19 cellular contexts compared by ENCODE assay signal in genomic region chr10:52357986-52358385, GRCh38. TPM values are rescaled to one million over a fixed set of nuclear protein-coding genes. Genes with fewer than 3 reads are reported as not detected.
"Had no signal": no experiment of that assay in that cellular context is flagged by ENCODE, and none has a peak within 500 bp of the region (broad histone marks: within the 10 kb centered on the region; RNA-seq: fewer than 3 reads in every experiment).

No MANE protein-coding gene starts in this region.

- H3K4me1 ChIP-seq: left ventricle myocardium inferior, prostate gland, suprapubic skin, upper lobe of left lung had no signal

- H3K27ac Mint-ChIP-seq: activated CD4-positive, alpha-beta T cell treated with anti-CD3 and anti-CD28 coated beads, Interleukin-2, amount 10 ng/mL, durations not matched to agents 7 days and 5 days; activated T-helper 1 cell treated with anti-CD3 and anti-CD28 coated beads, Interleukin-12 subunit alpha, Interleukin-12 subunit beta, Interleukin-2, Interleukin-4 antibody, amounts not matched to agents 30 ng/mL and 10 ng/mL and 1 ng/mL, durations not matched to agents 14 hours and 24 hours and 36 hours; dendritic cell treated with granulocyte-macrophage colony-stimulating factor and Interleukin-4, amounts not matched to agents 40 ng/mL and 50 ng/mL, for 4 days; effector memory CD8-positive, alpha-beta T cell; memory B cell; natural killer cell treated with Interleukin-12 subunit alpha and Interleukin-12 subunit beta and Interleukin-15 and Interleukin-18, amount 100 ng/mL, for 72 hours; stimulated activated naive CD8-positive, alpha-beta T cell treated with anti-CD3 and anti-CD28 coated beads, Interleukin-15, Interleukin-2, amounts not matched to agents 100 ng/mL and 50 ng/mL, for 24 hours had no signal

- H3K4me3 Mint-ChIP-seq: activated CD4-positive, alpha-beta T cell treated with anti-CD3 and anti-CD28 coated beads, Interleukin-2, amount 10 ng/mL, durations not matched to agents 7 days and 5 days; activated T-helper 1 cell treated with anti-CD3 and anti-CD28 coated beads, Interleukin-12 subunit alpha, Interleukin-12 subunit beta, Interleukin-2, Interleukin-4 antibody, amounts not matched to agents 30 ng/mL and 10 ng/mL and 1 ng/mL, durations not matched to agents 14 hours and 24 hours and 36 hours; dendritic cell treated with granulocyte-macrophage colony-stimulating factor and Interleukin-4, amounts not matched to agents 40 ng/mL and 50 ng/mL, for 4 days; effector memory CD8-positive, alpha-beta T cell; memory B cell; natural killer cell treated with Interleukin-12 subunit alpha and Interleukin-12 subunit beta and Interleukin-15 and Interleukin-18, amount 100 ng/mL, for 72 hours; stimulated activated naive CD8-positive, alpha-beta T cell treated with anti-CD3 and anti-CD28 coated beads, Interleukin-15, Interleukin-2, amounts not matched to agents 100 ng/mL and 50 ng/mL, for 24 hours had no signal

- H3K27me3 Mint-ChIP-seq: activated CD4-positive, alpha-beta T cell treated with anti-CD3 and anti-CD28 coated beads, Interleukin-2, amount 10 ng/mL, durations not matched to agents 7 days and 5 days; dendritic cell treated with granulocyte-macrophage colony-stimulating factor and Interleukin-4, amounts not matched to agents 40 ng/mL and 50 ng/mL, for 4 days; effector memory CD8-positive, alpha-beta T cell; memory B cell; natural killer cell treated with Interleukin-12 subunit alpha and Interleukin-12 subunit beta and Interleukin-15 and Interleukin-18, amount 100 ng/mL, for 72 hours; stimulated activated naive CD8-positive, alpha-beta T cell treated with anti-CD3 and anti-CD28 coated beads, Interleukin-15, Interleukin-2, amounts not matched to agents 100 ng/mL and 50 ng/mL, for 24 hours had no signal

- H3K4me3 ChIP-seq: left ventricle myocardium inferior, prostate gland, suprapubic skin, upper lobe of left lung had no signal

- FAIRE-seq: bronchial epithelial cell, TTC549 had no signal

- H3K9me3 ChIP-seq: left ventricle myocardium inferior, prostate gland, suprapubic skin, upper lobe of left lung had no signal

- DNase-seq: activated CD4-positive, alpha-beta T cell treated with anti-CD3 and anti-CD28 coated beads, Interleukin-2, amount 10 ng/mL, durations not matched to agents 7 days and 5 days; activated CD8-positive, alpha-beta memory T cell treated with anti-CD3 and anti-CD28 coated beads for 24 hours; aorta; effector memory CD8-positive, alpha-beta T cell; hypothalamus; left ventricle myocardium inferior; right cardiac atrium; SW 1271; upper lobe of left lung had no signal

- H3K27ac ChIP-seq: left ventricle myocardium inferior, prostate gland, suprapubic skin, upper lobe of left lung had no signal

- H3K4me1 Mint-ChIP-seq: activated CD4-positive, alpha-beta T cell treated with anti-CD3 and anti-CD28 coated beads, Interleukin-2, amount 10 ng/mL, durations not matched to agents 7 days and 5 days; memory B cell had no signal

- H3K36me3 ChIP-seq: left ventricle myocardium inferior, prostate gland, suprapubic skin, upper lobe of left lung had no signal

- H3K9me3 Mint-ChIP-seq: activated CD4-positive, alpha-beta T cell treated with anti-CD3 and anti-CD28 coated beads, Interleukin-2, amount 10 ng/mL, durations not matched to agents 7 days and 5 days; activated T-helper 1 cell treated with anti-CD3 and anti-CD28 coated beads, Interleukin-12 subunit alpha, Interleukin-12 subunit beta, Interleukin-2, Interleukin-4 antibody, amounts not matched to agents 30 ng/mL and 10 ng/mL and 1 ng/mL, durations not matched to agents 14 hours and 24 hours and 36 hours; dendritic cell treated with granulocyte-macrophage colony-stimulating factor and Interleukin-4, amounts not matched to agents 40 ng/mL and 50 ng/mL, for 4 days; memory B cell had no signal

- H3K36me3 Mint-ChIP-seq: memory B cell; natural killer cell treated with Interleukin-12 subunit alpha and Interleukin-12 subunit beta and Interleukin-15 and Interleukin-18, amount 100 ng/mL, for 72 hours had no signal

- H3K27me3 ChIP-seq: suprapubic skin, upper lobe of left lung had no signal

RNA-seq across cellular contexts. Expression of gene DKK1, which starts 43.9 kb away (rescaled TPM):
- total RNA-seq: activated CD4-positive, alpha-beta T cell treated with anti-CD3 and anti-CD28 coated beads, Interleukin-2, amount 10 ng/mL, durations not matched to agents 7 days and 5 days; activated T-helper 1 cell treated with anti-CD3 and anti-CD28 coated beads, Interleukin-12 subunit alpha, Interleukin-12 subunit beta, Interleukin-2, Interleukin-4 antibody, amounts not matched to agents 30 ng/mL and 10 ng/mL and 1 ng/mL, durations not matched to agents 14 hours and 24 hours and 36 hours; left ventricle myocardium inferior; natural killer cell treated with Interleukin-12 subunit alpha and Interleukin-12 subunit beta and Interleukin-15 and Interleukin-18, amount 100 ng/mL, for 72 hours; right cardiac atrium; T-helper 2 cell treated with Interferon-gamma antibody and Interleukin-4, amounts not matched to agents 100 ng/mL and 5 ng/mL, for 36 hours had no signal
